In the genomic region with DNA sequence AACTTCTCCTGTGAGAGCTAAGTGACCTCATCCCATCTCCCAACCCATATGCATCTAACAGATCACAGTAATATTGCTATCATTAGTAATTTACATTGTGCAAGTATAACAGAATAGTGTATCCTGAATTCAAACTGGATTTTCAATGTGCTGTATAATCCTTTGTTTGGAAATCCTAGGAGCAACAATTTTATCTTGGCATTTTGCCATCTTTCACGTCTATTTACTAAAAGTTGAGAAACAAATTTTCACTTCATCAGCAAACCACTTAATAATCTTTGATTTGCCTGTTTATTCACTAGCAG, we compare ENCODE assay signal across 1 cellular context.
TF ChIP-seq lines count a peak whose summit lies in the region.

No MANE protein-coding gene starts in this region.

TF ChIP-seq in WTC11, 78 proteins besides CTCF, POLR2A, EP300 and RAD21 (continued from another document):
- TF ChIP-seq, protein P1, sequence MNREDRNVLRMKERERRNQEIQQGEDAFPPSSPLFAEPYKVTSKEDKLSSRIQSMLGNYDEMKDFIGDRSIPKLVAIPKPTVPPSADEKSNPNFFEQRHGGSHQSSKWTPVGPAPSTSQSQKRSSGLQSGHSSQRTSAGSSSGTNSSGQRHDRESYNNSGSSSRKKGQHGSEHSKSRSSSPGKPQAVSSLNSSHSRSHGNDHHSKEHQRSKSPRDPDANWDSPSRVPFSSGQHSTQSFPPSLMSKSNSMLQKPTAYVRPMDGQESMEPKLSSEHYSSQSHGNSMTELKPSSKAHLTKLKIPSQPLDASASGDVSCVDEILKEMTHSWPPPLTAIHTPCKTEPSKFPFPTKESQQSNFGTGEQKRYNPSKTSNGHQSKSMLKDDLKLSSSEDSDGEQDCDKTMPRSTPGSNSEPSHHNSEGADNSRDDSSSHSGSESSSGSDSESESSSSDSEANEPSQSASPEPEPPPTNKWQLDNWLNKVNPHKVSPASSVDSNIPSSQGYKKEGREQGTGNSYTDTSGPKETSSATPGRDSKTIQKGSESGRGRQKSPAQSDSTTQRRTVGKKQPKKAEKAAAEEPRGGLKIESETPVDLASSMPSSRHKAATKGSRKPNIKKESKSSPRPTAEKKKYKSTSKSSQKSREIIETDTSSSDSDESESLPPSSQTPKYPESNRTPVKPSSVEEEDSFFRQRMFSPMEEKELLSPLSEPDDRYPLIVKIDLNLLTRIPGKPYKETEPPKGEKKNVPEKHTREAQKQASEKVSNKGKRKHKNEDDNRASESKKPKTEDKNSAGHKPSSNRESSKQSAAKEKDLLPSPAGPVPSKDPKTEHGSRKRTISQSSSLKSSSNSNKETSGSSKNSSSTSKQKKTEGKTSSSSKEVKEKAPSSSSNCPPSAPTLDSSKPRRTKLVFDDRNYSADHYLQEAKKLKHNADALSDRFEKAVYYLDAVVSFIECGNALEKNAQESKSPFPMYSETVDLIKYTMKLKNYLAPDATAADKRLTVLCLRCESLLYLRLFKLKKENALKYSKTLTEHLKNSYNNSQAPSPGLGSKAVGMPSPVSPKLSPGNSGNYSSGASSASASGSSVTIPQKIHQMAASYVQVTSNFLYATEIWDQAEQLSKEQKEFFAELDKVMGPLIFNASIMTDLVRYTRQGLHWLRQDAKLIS (CRISPR knock-in tag; IDR thresholded peaks at IDR 0.05; ENCODE audit: borderline replicate concordance), result no peak
- TF ChIP-seq FOXK1 (CRISPR knock-in tag; IDR thresholded peaks at IDR 0.05) (no peak), CBFB (CRISPR knock-in tag; IDR thresholded peaks at IDR 0.05; ENCODE audit: low read depth) (no peak), MYBL2 (CRISPR knock-in tag; IDR thresholded peaks at IDR 0.05) (no peak), JUN (CRISPR knock-in tag; IDR thresholded peaks at IDR 0.05) (no peak), ZBTB21 (CRISPR knock-in tag; IDR thresholded peaks at IDR 0.05; ENCODE audit: borderline replicate concordance) (no peak), NFATC4 (CRISPR knock-in tag; IDR thresholded peaks at IDR 0.05) (no peak)
- TF ChIP-seq, protein P2, sequence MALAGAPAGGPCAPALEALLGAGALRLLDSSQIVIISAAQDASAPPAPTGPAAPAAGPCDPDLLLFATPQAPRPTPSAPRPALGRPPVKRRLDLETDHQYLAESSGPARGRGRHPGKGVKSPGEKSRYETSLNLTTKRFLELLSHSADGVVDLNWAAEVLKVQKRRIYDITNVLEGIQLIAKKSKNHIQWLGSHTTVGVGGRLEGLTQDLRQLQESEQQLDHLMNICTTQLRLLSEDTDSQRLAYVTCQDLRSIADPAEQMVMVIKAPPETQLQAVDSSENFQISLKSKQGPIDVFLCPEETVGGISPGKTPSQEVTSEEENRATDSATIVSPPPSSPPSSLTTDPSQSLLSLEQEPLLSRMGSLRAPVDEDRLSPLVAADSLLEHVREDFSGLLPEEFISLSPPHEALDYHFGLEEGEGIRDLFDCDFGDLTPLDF (CRISPR knock-in tag; IDR thresholded peaks at IDR 0.05), result no peak
